In the genomic region with DNA sequence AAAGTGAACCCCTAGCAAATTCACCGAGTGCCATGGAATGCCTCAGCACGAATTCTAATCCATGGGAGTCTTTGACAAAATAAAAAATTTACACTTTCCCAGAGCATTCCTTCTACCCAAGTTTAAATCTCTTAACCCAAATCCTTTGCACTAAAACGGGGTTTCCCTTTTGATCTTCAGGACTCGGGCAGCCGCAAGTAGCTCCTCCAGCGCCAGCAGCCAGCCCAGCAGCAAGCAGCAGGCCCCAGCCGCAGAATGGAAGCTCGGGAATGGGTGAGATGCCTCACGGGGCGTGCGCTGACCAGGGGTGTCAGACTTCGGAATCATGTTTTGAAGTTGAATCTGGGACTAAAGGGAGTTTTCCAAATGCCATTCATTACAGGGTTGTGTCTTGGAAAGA, we compare ENCODE assay signal across 27 cellular contexts. TPM values are rescaled to one million over a fixed set of nuclear protein-coding genes. Genes with fewer than 3 reads are reported as not detected.
A peak's percentile ranks its signal among the peaks of the same experiment; 100 is the strongest.
DNase-seq lines count a peak whose midpoint lies in the region; ATAC-seq lines count a peak whose summit lies in the region.
"Had no signal": no experiment of that assay in that cellular context is flagged by ENCODE, and none has a peak within 500 bp of the region (broad histone marks: within the 10 kb centered on the region; RNA-seq: fewer than 3 reads in every experiment).

No MANE protein-coding gene starts in this region.

- intact Hi-C loops in activated naive CD4-positive, alpha-beta T cell treated with anti-CD3 and anti-CD28 coated beads for 36 hours (cut with micrococcal nuclease): no loop called here

- no peak overlapping the region for H3K4me3 Mint-ChIP-seq in activated naive CD4-positive, alpha-beta T cell treated with anti-CD3 and anti-CD28 coated beads for 36 hours
- peak overlapping the region; percentile 70 to 84 for H3K4me3 Mint-ChIP-seq in stimulated activated naive CD8-positive, alpha-beta T cell treated with anti-CD3 and anti-CD28 coated beads, Interleukin-15, amount 100 ng/mL, for 72 hours
- H3K4me3 Mint-ChIP-seq: activated B cell treated with CpG ODN at 0.5 μM for 24 hours, endodermal cell, neural crest cell had no signal

- H3K36me3 ChIP-seq in KOPT-K1 (ENCODE audit: insufficient read depth, low read length): peaks cover 86% of the 10 kb centered on the region

- peaks cover 50% of the 10 kb centered on the region for H3K4me1 Mint-ChIP-seq in activated naive CD4-positive, alpha-beta T cell treated with anti-CD3 and anti-CD28 coated beads for 36 hours (ENCODE audit: low read depth)
- peaks cover 66% of the 10 kb centered on the region for H3K4me1 Mint-ChIP-seq in stimulated activated naive CD8-positive, alpha-beta T cell treated with anti-CD3 and anti-CD28 coated beads, Interleukin-15, amount 100 ng/mL, for 72 hours
- H3K4me1 Mint-ChIP-seq: activated B cell treated with CpG ODN at 0.5 μM for 24 hours, neural crest cell had no signal

- CTCF ChIA-PET in activated naive CD4-positive, alpha-beta T cell treated with anti-CD3 and anti-CD28 coated beads for 36 hours (lab: Charles Lee): no interaction called here

- no peaks in the 10 kb centered on the region for H3K27me3 Mint-ChIP-seq in activated naive CD4-positive, alpha-beta T cell treated with anti-CD3 and anti-CD28 coated beads for 36 hours (ENCODE audit: low read depth)
- H3K27me3 Mint-ChIP-seq in stimulated activated naive CD8-positive, alpha-beta T cell treated with anti-CD3 and anti-CD28 coated beads, Interleukin-15, amount 100 ng/mL, for 72 hours: no peaks in the 10 kb centered on the region
- H3K27me3 Mint-ChIP-seq: activated B cell treated with CpG ODN at 0.5 μM for 24 hours had no signal

- no peak for DNase-seq in activated naive CD4-positive, alpha-beta T cell treated with anti-CD3 and anti-CD28 coated beads for 36 hours
- DNase-seq in activated naive CD4-positive, alpha-beta T cell treated with Interleukin-2 at 50 U/mL for 16 hours: no peak
- no peak for DNase-seq in activated naive CD4-positive, alpha-beta T cell treated with anti-CD3 and anti-CD28 coated beads, Interleukin-2, amount 50 U/mL, for 72 hours (ENCODE audit: low spot score in 2 of 2)
- no peak for DNase-seq in stimulated activated naive CD8-positive, alpha-beta T cell treated with anti-CD3 and anti-CD28 coated beads, Interleukin-15, amount 100 ng/mL, for 72 hours
- no peak for DNase-seq in DMS53 treated with DMSO at 0.1 percent for 48 hours (lab: John Stamatoyannopoulos, UW; ENCODE audit: unreplicated experiment)
- no peak for DNase-seq in NCI-H1436 treated with DMSO at 0.1 percent for 48 hours (lab: John Stamatoyannopoulos, UW)
- DNase-seq: activated B cell treated with CpG ODN at 0.5 μM for 24 hours; activated effector memory CD4-positive, alpha-beta T cell treated with Interleukin-2 at 50 U/mL for 16 hours; anterior cingulate cortex; cortex of kidney; EL; endodermal cell; foreskin fibroblast; kidney glomerular epithelial cell; lower lobe of right lung; NCI-H1105; NCI-H2029; NCI-H2227 treated with DMSO at 0.1 percent for 48 hours; NCI-H526 treated with DMSO at 0.1 percent for 48 hours; Right ventricle myocardium superior had no signal

- H3K27ac ChIP-seq in KOPT-K1 (ENCODE audit: low read depth, low read length, poor library complexity, severe bottlenecking): peak overlapping the region; percentile 41
- H3K27ac ChIP-seq: BLaER1 treated with 17β-estradiol and CSF1 and Interleukin-3, amounts not matched to agents 10 nM and 100 nM; lower lobe of right lung; right atrium auricular region; upper lobe of left lung had no signal

- H3K9me3 Mint-ChIP-seq in activated naive CD4-positive, alpha-beta T cell treated with anti-CD3 and anti-CD28 coated beads for 36 hours: no peaks in the 10 kb centered on the region
- H3K9me3 Mint-ChIP-seq in activated naive CD4-positive, alpha-beta T cell treated with anti-CD3 and anti-CD28 coated beads, Interleukin-2, amount 50 U/mL, for 72 hours: no peaks in the 10 kb centered on the region
- no peaks in the 10 kb centered on the region for H3K9me3 Mint-ChIP-seq in stimulated activated naive CD8-positive, alpha-beta T cell treated with anti-CD3 and anti-CD28 coated beads, Interleukin-15, amount 100 ng/mL, for 72 hours
- H3K9me3 Mint-ChIP-seq: activated B cell treated with CpG ODN at 0.5 μM for 24 hours, endodermal cell, neural crest cell had no signal

- H3K9me3 ChIP-seq in KOPT-K1 (ENCODE audit: insufficient read depth, low read length, poor library complexity, severe bottlenecking): no peaks in the 10 kb centered on the region
- H3K9me3 ChIP-seq: BLaER1 treated with 17β-estradiol and CSF1 and Interleukin-3, amounts not matched to agents 10 nM and 100 nM; lower lobe of right lung; right atrium auricular region; upper lobe of left lung had no signal

- no peak for ATAC-seq in activated naive CD4-positive, alpha-beta T cell treated with anti-CD3 and anti-CD28 coated beads, Interleukin-2, amount 50 U/mL, for 72 hours
- no peak for ATAC-seq in stimulated activated naive CD8-positive, alpha-beta T cell treated with anti-CD3 and anti-CD28 coated beads, Interleukin-15, amount 100 ng/mL, for 72 hours
- ATAC-seq: esophagus mucosa, GM12878, lower lobe of right lung had no signal

- H3K27ac Mint-ChIP-seq in activated naive CD4-positive, alpha-beta T cell treated with anti-CD3 and anti-CD28 coated beads for 36 hours: peak overlapping the region; percentile 90
- H3K27ac Mint-ChIP-seq in activated naive CD4-positive, alpha-beta T cell treated with anti-CD3 and anti-CD28 coated beads, Interleukin-2, amount 50 U/mL, for 72 hours: peak overlapping the region; percentile 69 to 79
- peak overlapping the region; percentile 74 to 99 for H3K27ac Mint-ChIP-seq in stimulated activated naive CD8-positive, alpha-beta T cell treated with anti-CD3 and anti-CD28 coated beads, Interleukin-15, amount 100 ng/mL, for 72 hours
- H3K27ac Mint-ChIP-seq: activated B cell treated with CpG ODN at 0.5 μM for 24 hours, endodermal cell had no signal

- H3K36me3 Mint-ChIP-seq in activated naive CD4-positive, alpha-beta T cell treated with anti-CD3 and anti-CD28 coated beads for 36 hours (ENCODE audit: low read depth): peaks cover 33% of the 10 kb centered on the region
- peaks cover 13 to 37% of the 10 kb centered on the region in 2 donors for H3K36me3 Mint-ChIP-seq in activated naive CD4-positive, alpha-beta T cell treated with anti-CD3 and anti-CD28 coated beads, Interleukin-2, amount 50 U/mL, for 72 hours

RNA-seq across cellular contexts. Expression of a gene that starts 42.4 kb away (rescaled TPM):
- total RNA-seq in activated naive CD4-positive, alpha-beta T cell treated with anti-CD3 and anti-CD28 coated beads for 36 hours: 100 to 1,000 TPM; 177 to 188 TPM
- total RNA-seq in activated naive CD4-positive, alpha-beta T cell treated with anti-CD3 and anti-CD28 coated beads, Interleukin-2, amount 50 U/mL, for 72 hours: 100 to 1,000 TPM; 118 to 174 TPM

RNA-seq across cellular contexts. Expression of a gene that starts 42.6 kb away (rescaled TPM):
- 10 to 100 TPM; 18.7 to 22.0 TPM for total RNA-seq in activated naive CD4-positive, alpha-beta T cell treated with anti-CD3 and anti-CD28 coated beads for 36 hours
- 10 to 100 TPM; 18.5 to 19.8 TPM for total RNA-seq in activated naive CD4-positive, alpha-beta T cell treated with anti-CD3 and anti-CD28 coated beads, Interleukin-2, amount 50 U/mL, for 72 hours
